30 cellular contexts compared by ENCODE assay signal in genomic region chr5:174252121-174252520, GRCh38.
"Had no signal": no experiment of that assay in that cellular context is flagged by ENCODE, and none has a peak within 500 bp of the region (broad histone marks: within the 10 kb centered on the region; RNA-seq: fewer than 3 reads in every experiment).

No MANE protein-coding gene starts in this region.

- H3K4me1 ChIP-seq: adrenal gland, ascending aorta, body of pancreas, breast epithelium had no signal

- H3K4me3 ChIP-seq: adrenal gland, ascending aorta, body of pancreas, breast epithelium, cardiac muscle cell had no signal

- H3K27me3 ChIP-seq: adrenal gland, ascending aorta, body of pancreas, brain microvascular endothelial cell, breast epithelium, cardiac muscle cell had no signal

- ATAC-seq: activated naive CD4-positive, alpha-beta T cell treated with anti-CD3 and anti-CD28 coated beads, Interleukin-2, amount 50 U/mL, for 72 hours; activated naive CD8-positive, alpha-beta T cell treated with anti-CD3 and anti-CD28 coated beads, Interleukin-2, amount 50 U/mL, for 24 hours; activated T-cell treated with anti-CD3 and anti-CD28 coated beads, Interleukin-2, amount 50 U/mL, for 4 hours; activated T-cell treated with anti-CD3 and anti-CD28 coated beads, Interleukin-2, amount 50 U/mL, for 72 hours; activated T-helper 17 cell treated with anti-CD3 and anti-CD28 coated beads, Interleukin-2, amount 50 U/mL, for 72 hours; body of pancreas had no signal

- H3K9me3 ChIP-seq: adrenal gland, ascending aorta, body of pancreas, breast epithelium had no signal

- DNase-seq: activated effector memory CD4-positive, alpha-beta T cell treated with anti-CD3 and anti-CD28 coated beads, Interleukin-2, amount 50 U/mL, for 16 hours; activated effector memory CD4-positive, alpha-beta T cell treated with Interleukin-2 at 50 U/mL for 16 hours; activated gamma-delta T cell; activated gamma-delta T cell treated with Interleukin-2 at 50 U/mL for 16 hours; activated naive CD4-positive, alpha-beta T cell; activated naive CD4-positive, alpha-beta T cell treated with anti-CD3 and anti-CD28 coated beads for 36 hours; activated naive CD4-positive, alpha-beta T cell treated with anti-CD3 and anti-CD28 coated beads, Interleukin-2, amount 10 ng/mL, durations not matched to agents 7 days and 5 days; activated naive CD4-positive, alpha-beta T cell treated with anti-CD3 and anti-CD28 coated beads, Interleukin-2, amount 50 U/mL, for 16 hours; activated naive CD4-positive, alpha-beta T cell treated with Interleukin-2 at 50 U/mL for 16 hours; activated naive CD8-positive, alpha-beta T cell treated with anti-CD3 and anti-CD28 coated beads for 36 hours; activated naive CD8-positive, alpha-beta T cell treated with anti-CD3 and anti-CD28 coated beads, Interleukin-2, amount 10 ng/mL, durations not matched to agents 7 days and 5 days; activated naive CD8-positive, alpha-beta T cell treated with anti-CD3 and anti-CD28 coated beads, Interleukin-2, amount 50 U/mL, for 24 hours; activated T-cell treated with anti-CD3 and anti-CD28 coated beads, Interleukin-2, amount 50 U/mL, for 4 hours; activated T-cell treated with anti-CD3 and anti-CD28 coated beads, Interleukin-2, amount 50 U/mL, for 48 hours; activated T-cell treated with anti-CD3 and anti-CD28 coated beads, Interleukin-2, amount 50 U/mL, for 72 hours; adrenal gland; amniotic stem cell; amygdala; anterior cingulate cortex; aorta; body of pancreas; brain microvascular endothelial cell; caudate nucleus; central memory CD4-positive, alpha-beta T cell; cerebellar nuclear complex had no signal

- H3K27ac ChIP-seq: adrenal gland, ascending aorta, body of pancreas, brain microvascular endothelial cell, breast epithelium had no signal

- H3K36me3 ChIP-seq: adrenal gland, ascending aorta, brain microvascular endothelial cell, breast epithelium, cardiac muscle cell had no signal
